1 cellular context compared by ENCODE assay signal in genomic region chr2:226795281-226796011, GRCh38.
TF ChIP-seq lines count a peak whose summit lies in the region.

No MANE protein-coding gene starts in this region.

TF ChIP-seq in HepG2, 621 proteins besides CTCF, POLR2A, EP300 and RAD21 (continued from another document and continues in another):
- TF ChIP-seq ARID5B (CRISPR knock-in tag; IDR thresholded peaks at IDR 0.05) (0 out of 2 replicates have a peak, but pooled peaks have one; percentile 8), FOXO1 (CRISPR knock-in tag; IDR thresholded peaks at IDR 0.05) (0 out of 2 replicates have a peak, but pooled peaks have one; percentile 15), UBTF (CRISPR knock-in tag; IDR thresholded peaks at IDR 0.05) (peak; percentile 24; the same call in 1 of the 2 replicates), NRL (CRISPR knock-in tag; IDR thresholded peaks at IDR 0.05; ENCODE audit: borderline replicate concordance) (peak; percentile 34; the same call in 1 of the 2 replicates), LCORL (IDR thresholded peaks at IDR 0.05) (no peak), LCORL (CRISPR knock-in tag; IDR thresholded peaks at IDR 0.05) (no peak), ZNF670 (CRISPR knock-in tag; IDR thresholded peaks at IDR 0.05; ENCODE audit: borderline replicate concordance) (0 out of 2 replicates have a peak, but pooled peaks have one; percentile 76), ZNF839 (CRISPR knock-in tag; IDR thresholded peaks at IDR 0.05; ENCODE audit: borderline replicate concordance) (peak; percentile 22; the same call in 1 of the 2 replicates), ATF6 (CRISPR knock-in tag; conservative IDR thresholded peaks at IDR 0.05) (no peak), ZNF687 (CRISPR knock-in tag; IDR thresholded peaks at IDR 0.05) (peak; percentile 83), ZNF34 (CRISPR knock-in tag; IDR thresholded peaks at IDR 0.05; ENCODE audit: borderline replicate concordance) (no peak), NR0B2 (CRISPR knock-in tag; IDR thresholded peaks at IDR 0.05) (no peak), SKI (IDR thresholded peaks at IDR 0.05; ENCODE audit: partially characterized antibody) (no peak), HMGXB4 (CRISPR knock-in tag; IDR thresholded peaks at IDR 0.05; ENCODE audit: borderline replicate concordance in 1 of 2, low read depth in 1 of 2) (no peak), WIZ (CRISPR knock-in tag; IDR thresholded peaks at IDR 0.05) (0 out of 2 replicates have a peak, but pooled peaks have one; percentile 23), ZNF740 (CRISPR knock-in tag; IDR thresholded peaks at IDR 0.05) (no peak), TOPORS (CRISPR knock-in tag; IDR thresholded peaks at IDR 0.05) (0 out of 2 replicates have a peak, but pooled peaks have one; percentile 56), ZSCAN30 (CRISPR knock-in tag; IDR thresholded peaks at IDR 0.05) (no peak), ZNF512B (CRISPR knock-in tag; IDR thresholded peaks at IDR 0.05; ENCODE audit: borderline replicate concordance) (no peak), CAMTA2 (CRISPR knock-in tag; IDR thresholded peaks at IDR 0.05; ENCODE audit: borderline replicate concordance) (peak; percentile 58; the same call in 1 of the 2 replicates), ZNF224 (CRISPR knock-in tag; IDR thresholded peaks at IDR 0.05) (peak; percentile 87; the same call in 1 of the 2 replicates), MXD4 (CRISPR knock-in tag; IDR thresholded peaks at IDR 0.05) (0 out of 2 replicates have a peak, but pooled peaks have one; percentile 41), MTF1 (CRISPR knock-in tag; IDR thresholded peaks at IDR 0.05) (no peak), ARID2 (CRISPR knock-in tag; IDR thresholded peaks at IDR 0.05; ENCODE audit: borderline replicate concordance) (no peak), SNAPC4 (CRISPR knock-in tag; IDR thresholded peaks at IDR 0.05) (no peak)
